8 cellular contexts compared by ENCODE assay signal in the genomic region with DNA sequence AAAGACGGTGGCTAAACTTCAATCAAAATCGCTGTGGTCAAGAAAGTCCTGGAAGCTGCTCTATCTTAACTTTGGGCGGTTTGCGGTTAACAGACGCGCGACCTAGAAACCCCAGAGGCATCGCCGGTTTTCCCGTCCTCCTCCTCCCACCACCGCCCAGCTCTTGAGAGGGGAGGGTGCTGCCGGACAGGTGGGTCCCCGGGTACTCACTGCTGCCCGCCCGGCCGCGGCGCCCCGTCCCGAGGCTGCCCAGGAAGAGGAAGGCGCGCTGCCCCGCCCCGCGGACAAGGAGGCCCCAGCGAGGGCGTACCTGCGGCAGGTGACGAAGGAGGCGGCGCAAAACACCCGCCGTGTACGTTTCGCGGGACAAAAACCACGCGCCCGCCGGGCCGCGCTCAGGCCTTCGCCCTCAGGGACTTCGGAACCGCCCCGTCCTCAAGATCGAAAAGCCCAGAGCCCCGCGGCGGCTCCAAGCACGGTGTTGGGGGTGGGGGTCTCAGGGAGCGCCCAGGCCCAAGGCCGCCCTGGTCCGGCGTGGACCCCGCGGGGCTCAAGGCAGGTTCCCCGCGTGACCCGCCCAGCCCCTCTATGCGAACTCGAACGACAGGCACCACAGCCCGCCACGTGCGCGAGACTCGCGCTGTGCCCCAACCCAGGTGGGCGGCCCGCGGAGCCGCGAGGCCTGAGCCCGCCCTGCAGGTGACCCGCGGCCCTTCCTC. TPM values are rescaled to one million over a fixed set of nuclear protein-coding genes. Genes with fewer than 3 reads are reported as not detected.
A peak's percentile ranks its signal among the peaks of the same experiment; 100 is the strongest.
DNase-seq lines count a peak whose midpoint lies in the region; ATAC-seq and TF ChIP-seq lines count a peak whose summit lies in the region.

A gene with protein sequence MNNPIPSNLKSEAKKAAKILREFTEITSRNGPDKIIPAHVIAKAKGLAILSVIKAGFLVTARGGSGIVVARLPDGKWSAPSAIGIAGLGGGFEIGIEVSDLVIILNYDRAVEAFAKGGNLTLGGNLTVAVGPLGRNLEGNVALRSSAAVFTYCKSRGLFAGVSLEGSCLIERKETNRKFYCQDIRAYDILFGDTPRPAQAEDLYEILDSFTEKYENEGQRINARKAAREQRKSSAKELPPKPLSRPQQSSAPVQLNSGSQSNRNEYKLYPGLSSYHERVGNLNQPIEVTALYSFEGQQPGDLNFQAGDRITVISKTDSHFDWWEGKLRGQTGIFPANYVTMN (minus strand): TSS at position 259 of the 719 bp plus-strand sequence. CDS start 48 bp downstream, at position 211.

- H3K27ac ChIP-seq in OCI-LY1 (ENCODE audit: low read depth, low read length, poor library complexity, severe bottlenecking) (peak within 1 kb of the TSS; percentile 64), osteoblast (ENCODE audit: low read depth, low read length) (peak within 1 kb of the TSS; percentile 93), uterus (peak within 1 kb of the TSS; percentile 55 to 77)

- CTCF ChIA-PET in GM10248 (lab: Yijun Ruan, JAX) = interaction anchor here (1.5 kb wide), 2 partner anchors 14 to 17 kb away, joined by 3 to 5 read pairs; no protein-coding TSS in a partner anchor

- H3K4me3 ChIP-seq in OCI-LY1 (ENCODE audit: low read depth, low read length, poor library complexity, severe bottlenecking) (peak within 1 kb of the TSS; percentile 99), osteoblast (ENCODE audit: insufficient read depth, low read length) (peak within 1 kb of the TSS; percentile 99), uterus (peak within 1 kb of the TSS; percentile 77 to 85)

- 0 out of 2 replicates have a peak within 1 kb of the TSS, but pooled peaks have one; percentile 22 for H2AFZ ChIP-seq in OCI-LY1 (ENCODE audit: low read length)
- H2AFZ ChIP-seq in osteoblast (ENCODE audit: low read length) = peak within 1 kb of the TSS; percentile 98

- DNase-seq in GM10248 (ENCODE audit: extremely low spot score) (peak; percentile 54), activated gamma-delta T cell (lab: John Stamatoyannopoulos, UW) (peak; percentile 40), germinal center (ENCODE audit: low spot score) (peak; percentile 34), osteoblast (ENCODE audit: insufficient read length, low spot score, missing footprints) (peak; percentile 90), uterus (peak in 1 of 2 donors; percentile 32), cerebellar nuclear complex (lab: John Stamatoyannopoulos, UW) (no peak)

- TF ChIP-seq CTCF in GM10248 (IDR thresholded peaks at IDR 0.05; ENCODE audit: control extremely low read depth, extremely low read depth, low read depth, missing control alignments) = no peak
- no peak for TF ChIP-seq CTCF in OCI-LY1 (IDR thresholded peaks at IDR 0.05; ENCODE audit: low read length)
- no peak for TF ChIP-seq CTCF in osteoblast (IDR thresholded peaks at IDR 0.05; ENCODE audit: extremely low read depth, low read depth, low read length)
- TF ChIP-seq CTCF in uterus (IDR thresholded peaks at IDR 0.05) = no peak

- H3K9ac ChIP-seq in OCI-LY1 (ENCODE audit: low read length) = peak within 1 kb of the TSS; percentile 95

- H3K4me2 ChIP-seq in OCI-LY1 (ENCODE audit: low read length) (peak within 1 kb of the TSS; percentile 85), osteoblast (ENCODE audit: insufficient read depth, low read length) (peak within 1 kb of the TSS; percentile 97)

- intact Hi-C loops in uterus (cut with DNase I; ENCODE audit: low total_unique reads) = no loop called here

- H3K27me3 ChIP-seq in OCI-LY1 (ENCODE audit: insufficient read depth, low read length) (no peaks in the 10 kb centered on the region), osteoblast (ENCODE audit: insufficient read depth, low read length) (no peaks in the 10 kb centered on the region), uterus (no peaks in the 10 kb centered on the region)

- POLR2A ChIA-PET in GM10248 (lab: Yijun Ruan, JAX) = no interaction called here

- H3K36me3 ChIP-seq in OCI-LY1 (ENCODE audit: insufficient read depth, low read length) (peaks cover 26% of the 10 kb centered on the region), osteoblast (ENCODE audit: insufficient read depth, low read length) (no peaks in the 10 kb centered on the region), uterus (no peaks in the 10 kb centered on the region)

- H3K9me2 ChIP-seq in OCI-LY1 (ENCODE audit: low read depth, low read length) = no peaks in the 10 kb centered on the region

- H3K79me2 ChIP-seq in OCI-LY1 (ENCODE audit: insufficient read depth, low read length) = peaks cover 41% of the 10 kb centered on the region
- peaks cover 59% of the 10 kb centered on the region for H3K79me2 ChIP-seq in osteoblast (ENCODE audit: insufficient read depth, low read length)

- peak; percentile 25 for ATAC-seq in HG02678 (IDR thresholded peaks at IDR 0.05; ENCODE audit: unreplicated experiment)

- peak in 1 of 2 donors; percentile 38 for TF ChIP-seq POLR2A in uterus (IDR thresholded peaks at IDR 0.05)

- no peaks in the 10 kb centered on the region for H3F3A ChIP-seq in OCI-LY1 (ENCODE audit: insufficient read depth, low read length)

- H4K20me1 ChIP-seq in OCI-LY1 (ENCODE audit: insufficient read depth, low read length) (no peaks in the 10 kb centered on the region), osteoblast (ENCODE audit: insufficient read depth, low read length) (peaks cover 12% of the 10 kb centered on the region)

- no peaks in the 10 kb centered on the region for H3K9me3 ChIP-seq in OCI-LY1 (ENCODE audit: low read length)
- no peaks in the 10 kb centered on the region for H3K9me3 ChIP-seq in osteoblast (ENCODE audit: low read depth, low read length)
- H3K9me3 ChIP-seq in uterus = no peaks in the 10 kb centered on the region

- peaks cover 61% of the 10 kb centered on the region for H3K4me1 ChIP-seq in OCI-LY1 (ENCODE audit: insufficient read depth, low read length, severe bottlenecking)
- H3K4me1 ChIP-seq in osteoblast (ENCODE audit: insufficient read depth, low read length) = peaks cover 7% of the 10 kb centered on the region
- no peaks in the 10 kb centered on the region for H3K4me1 ChIP-seq in uterus

RNA-seq across cellular contexts. Expression of the gene that starts here (rescaled TPM):
- total RNA-seq in osteoblast (52.1 and 56.0 TPM in 2 replicates), uterus (100 to 1,000 TPM in 1 of 4 donors, 10 to 100 TPM in 2, 1 to 10 TPM in 1; 6.9 to 113 (median 55.5) TPM)

Comparison
In these comparisons a context has a peak if more than half of its experiments do, and no peak if none do; other contexts are left out.
1. DNase-seq: peak in GM10248 (single experiment), activated gamma-delta T cell (single experiment), germinal center (single experiment) and osteoblast (single experiment); none in cerebellar nuclear complex (0 of 2).
2. Peak in every context shown above with its lines, with median percentiles within 50 percentile points of each other: H3K27ac ChIP-seq and H3K4me3 ChIP-seq.